ENCODE assay signal across 1 cellular context in the genomic region with DNA sequence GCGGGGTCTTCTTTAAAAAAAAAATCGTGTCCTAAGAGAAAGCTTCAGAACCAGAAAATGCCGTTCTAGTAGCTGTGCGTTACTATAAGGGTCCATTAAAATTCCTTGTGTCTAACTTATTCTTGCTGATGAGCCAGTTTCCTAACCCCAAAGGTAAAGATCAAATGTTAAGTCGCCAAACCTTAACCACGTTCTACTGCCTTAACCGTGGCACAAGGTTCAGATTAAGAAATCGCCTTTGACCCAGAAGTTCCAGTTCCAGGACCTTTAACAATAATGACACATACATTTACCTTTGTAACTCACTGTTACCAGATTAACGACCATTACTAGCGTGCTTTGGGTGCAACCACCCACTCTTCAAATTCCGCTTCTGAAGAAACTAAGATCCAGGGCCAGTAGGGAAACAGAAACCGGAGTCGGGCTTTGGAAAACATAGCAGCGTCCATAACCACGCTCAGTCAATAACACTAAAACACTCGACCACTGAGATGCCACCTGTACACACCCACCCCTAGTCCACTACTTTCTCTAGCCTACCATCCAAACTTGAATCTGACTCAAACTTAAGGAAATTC.
A peak's percentile ranks its signal among the peaks of the same experiment; 100 is the strongest.
TF ChIP-seq lines count a peak whose summit lies in the region.

No MANE protein-coding gene starts in this region.

TF ChIP-seq in HepG2, 621 proteins besides CTCF, POLR2A, EP300 and RAD21 (continued from another document and continues in another):
- TF ChIP-seq, protein P1, sequence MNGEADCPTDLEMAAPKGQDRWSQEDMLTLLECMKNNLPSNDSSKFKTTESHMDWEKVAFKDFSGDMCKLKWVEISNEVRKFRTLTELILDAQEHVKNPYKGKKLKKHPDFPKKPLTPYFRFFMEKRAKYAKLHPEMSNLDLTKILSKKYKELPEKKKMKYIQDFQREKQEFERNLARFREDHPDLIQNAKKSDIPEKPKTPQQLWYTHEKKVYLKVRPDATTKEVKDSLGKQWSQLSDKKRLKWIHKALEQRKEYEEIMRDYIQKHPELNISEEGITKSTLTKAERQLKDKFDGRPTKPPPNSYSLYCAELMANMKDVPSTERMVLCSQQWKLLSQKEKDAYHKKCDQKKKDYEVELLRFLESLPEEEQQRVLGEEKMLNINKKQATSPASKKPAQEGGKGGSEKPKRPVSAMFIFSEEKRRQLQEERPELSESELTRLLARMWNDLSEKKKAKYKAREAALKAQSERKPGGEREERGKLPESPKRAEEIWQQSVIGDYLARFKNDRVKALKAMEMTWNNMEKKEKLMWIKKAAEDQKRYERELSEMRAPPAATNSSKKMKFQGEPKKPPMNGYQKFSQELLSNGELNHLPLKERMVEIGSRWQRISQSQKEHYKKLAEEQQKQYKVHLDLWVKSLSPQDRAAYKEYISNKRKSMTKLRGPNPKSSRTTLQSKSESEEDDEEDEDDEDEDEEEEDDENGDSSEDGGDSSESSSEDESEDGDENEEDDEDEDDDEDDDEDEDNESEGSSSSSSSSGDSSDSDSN (CRISPR knock-in tag; IDR thresholded peaks at IDR 0.05) = no peak
- TF ChIP-seq, protein P2, sequence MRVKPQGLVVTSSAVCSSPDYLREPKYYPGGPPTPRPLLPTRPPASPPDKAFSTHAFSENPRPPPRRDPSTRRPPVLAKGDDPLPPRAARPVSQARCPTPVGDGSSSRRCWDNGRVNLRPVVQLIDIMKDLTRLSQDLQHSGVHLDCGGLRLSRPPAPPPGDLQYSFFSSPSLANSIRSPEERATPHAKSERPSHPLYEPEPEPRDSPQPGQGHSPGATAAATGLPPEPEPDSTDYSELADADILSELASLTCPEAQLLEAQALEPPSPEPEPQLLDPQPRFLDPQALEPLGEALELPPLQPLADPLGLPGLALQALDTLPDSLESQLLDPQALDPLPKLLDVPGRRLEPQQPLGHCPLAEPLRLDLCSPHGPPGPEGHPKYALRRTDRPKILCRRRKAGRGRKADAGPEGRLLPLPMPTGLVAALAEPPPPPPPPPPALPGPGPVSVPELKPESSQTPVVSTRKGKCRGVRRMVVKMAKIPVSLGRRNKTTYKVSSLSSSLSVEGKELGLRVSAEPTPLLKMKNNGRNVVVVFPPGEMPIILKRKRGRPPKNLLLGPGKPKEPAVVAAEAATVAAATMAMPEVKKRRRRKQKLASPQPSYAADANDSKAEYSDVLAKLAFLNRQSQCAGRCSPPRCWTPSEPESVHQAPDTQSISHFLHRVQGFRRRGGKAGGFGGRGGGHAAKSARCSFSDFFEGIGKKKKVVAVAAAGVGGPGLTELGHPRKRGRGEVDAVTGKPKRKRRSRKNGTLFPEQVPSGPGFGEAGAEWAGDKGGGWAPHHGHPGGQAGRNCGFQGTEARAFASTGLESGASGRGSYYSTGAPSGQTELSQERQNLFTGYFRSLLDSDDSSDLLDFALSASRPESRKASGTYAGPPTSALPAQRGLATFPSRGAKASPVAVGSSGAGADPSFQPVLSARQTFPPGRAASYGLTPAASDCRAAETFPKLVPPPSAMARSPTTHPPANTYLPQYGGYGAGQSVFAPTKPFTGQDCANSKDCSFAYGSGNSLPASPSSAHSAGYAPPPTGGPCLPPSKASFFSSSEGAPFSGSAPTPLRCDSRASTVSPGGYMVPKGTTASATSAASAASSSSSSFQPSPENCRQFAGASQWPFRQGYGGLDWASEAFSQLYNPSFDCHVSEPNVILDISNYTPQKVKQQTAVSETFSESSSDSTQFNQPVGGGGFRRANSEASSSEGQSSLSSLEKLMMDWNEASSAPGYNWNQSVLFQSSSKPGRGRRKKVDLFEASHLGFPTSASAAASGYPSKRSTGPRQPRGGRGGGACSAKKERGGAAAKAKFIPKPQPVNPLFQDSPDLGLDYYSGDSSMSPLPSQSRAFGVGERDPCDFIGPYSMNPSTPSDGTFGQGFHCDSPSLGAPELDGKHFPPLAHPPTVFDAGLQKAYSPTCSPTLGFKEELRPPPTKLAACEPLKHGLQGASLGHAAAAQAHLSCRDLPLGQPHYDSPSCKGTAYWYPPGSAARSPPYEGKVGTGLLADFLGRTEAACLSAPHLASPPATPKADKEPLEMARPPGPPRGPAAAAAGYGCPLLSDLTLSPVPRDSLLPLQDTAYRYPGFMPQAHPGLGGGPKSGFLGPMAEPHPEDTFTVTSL (CRISPR knock-in tag; IDR thresholded peaks at IDR 0.05; ENCODE audit: borderline replicate concordance) = 0 out of 2 replicates have a peak, but pooled peaks have one; percentile 26
- TF ChIP-seq TCF7L2 (IDR thresholded peaks at IDR 0.05; ENCODE audit: low read depth, low read length) (no peak), ZFYVE20 (CRISPR knock-in tag; IDR thresholded peaks at IDR 0.05; ENCODE audit: borderline replicate concordance, low read depth) (no peak), NFRKB (IDR thresholded peaks at IDR 0.05) (no peak), MTF2 (CRISPR knock-in tag; IDR thresholded peaks at IDR 0.05; ENCODE audit: borderline replicate concordance) (no peak), ZNF775 (CRISPR knock-in tag; IDR thresholded peaks at IDR 0.05; ENCODE audit: borderline replicate concordance) (0 out of 2 replicates have a peak, but pooled peaks have one; percentile 39), ZNF382 (CRISPR knock-in tag; IDR thresholded peaks at IDR 0.05; ENCODE audit: borderline replicate concordance) (no peak), ZNF235 (CRISPR knock-in tag; IDR thresholded peaks at IDR 0.05; ENCODE audit: borderline replicate concordance) (no peak), FOXM1 (CRISPR knock-in tag; IDR thresholded peaks at IDR 0.05) (no peak), PRPF4 (IDR thresholded peaks at IDR 0.05; ENCODE audit: low read depth, low read length, poor library complexity, severe bottlenecking) (no peak), TP53 (CRISPR knock-in tag; conservative IDR thresholded peaks at IDR 0.05) (0 out of 2 replicates have a peak, but pooled peaks have one; percentile 45), CEBPB (IDR thresholded peaks at IDR 0.05; ENCODE audit: borderline replicate concordance, low read depth, low read length) (peak; percentile 31; the same call in 1 of the 2 replicates), ZNF816 (CRISPR knock-in tag; IDR thresholded peaks at IDR 0.05; ENCODE audit: borderline replicate concordance) (0 out of 2 replicates have a peak, but pooled peaks have one; percentile 20), TSC22D2 (CRISPR knock-in tag; IDR thresholded peaks at IDR 0.05; ENCODE audit: borderline replicate concordance) (no peak), HNF4A (CRISPR knock-in tag; IDR thresholded peaks at IDR 0.05) (peak; percentile 73), NR2F6 (IDR thresholded peaks at IDR 0.05) (peak; percentile 26; the same call in 1 of the 2 replicates), NR2F6 (CRISPR knock-in tag; IDR thresholded peaks at IDR 0.05) (no peak), NFYB (CRISPR knock-in tag; IDR thresholded peaks at IDR 0.05) (no peak)
- TF ChIP-seq, protein P3, sequence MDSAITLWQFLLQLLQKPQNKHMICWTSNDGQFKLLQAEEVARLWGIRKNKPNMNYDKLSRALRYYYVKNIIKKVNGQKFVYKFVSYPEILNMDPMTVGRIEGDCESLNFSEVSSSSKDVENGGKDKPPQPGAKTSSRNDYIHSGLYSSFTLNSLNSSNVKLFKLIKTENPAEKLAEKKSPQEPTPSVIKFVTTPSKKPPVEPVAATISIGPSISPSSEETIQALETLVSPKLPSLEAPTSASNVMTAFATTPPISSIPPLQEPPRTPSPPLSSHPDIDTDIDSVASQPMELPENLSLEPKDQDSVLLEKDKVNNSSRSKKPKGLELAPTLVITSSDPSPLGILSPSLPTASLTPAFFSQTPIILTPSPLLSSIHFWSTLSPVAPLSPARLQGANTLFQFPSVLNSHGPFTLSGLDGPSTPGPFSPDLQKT (CRISPR knock-in tag; IDR thresholded peaks at IDR 0.05; ENCODE audit: borderline replicate concordance) = no peak
- TF ChIP-seq, protein P4, sequence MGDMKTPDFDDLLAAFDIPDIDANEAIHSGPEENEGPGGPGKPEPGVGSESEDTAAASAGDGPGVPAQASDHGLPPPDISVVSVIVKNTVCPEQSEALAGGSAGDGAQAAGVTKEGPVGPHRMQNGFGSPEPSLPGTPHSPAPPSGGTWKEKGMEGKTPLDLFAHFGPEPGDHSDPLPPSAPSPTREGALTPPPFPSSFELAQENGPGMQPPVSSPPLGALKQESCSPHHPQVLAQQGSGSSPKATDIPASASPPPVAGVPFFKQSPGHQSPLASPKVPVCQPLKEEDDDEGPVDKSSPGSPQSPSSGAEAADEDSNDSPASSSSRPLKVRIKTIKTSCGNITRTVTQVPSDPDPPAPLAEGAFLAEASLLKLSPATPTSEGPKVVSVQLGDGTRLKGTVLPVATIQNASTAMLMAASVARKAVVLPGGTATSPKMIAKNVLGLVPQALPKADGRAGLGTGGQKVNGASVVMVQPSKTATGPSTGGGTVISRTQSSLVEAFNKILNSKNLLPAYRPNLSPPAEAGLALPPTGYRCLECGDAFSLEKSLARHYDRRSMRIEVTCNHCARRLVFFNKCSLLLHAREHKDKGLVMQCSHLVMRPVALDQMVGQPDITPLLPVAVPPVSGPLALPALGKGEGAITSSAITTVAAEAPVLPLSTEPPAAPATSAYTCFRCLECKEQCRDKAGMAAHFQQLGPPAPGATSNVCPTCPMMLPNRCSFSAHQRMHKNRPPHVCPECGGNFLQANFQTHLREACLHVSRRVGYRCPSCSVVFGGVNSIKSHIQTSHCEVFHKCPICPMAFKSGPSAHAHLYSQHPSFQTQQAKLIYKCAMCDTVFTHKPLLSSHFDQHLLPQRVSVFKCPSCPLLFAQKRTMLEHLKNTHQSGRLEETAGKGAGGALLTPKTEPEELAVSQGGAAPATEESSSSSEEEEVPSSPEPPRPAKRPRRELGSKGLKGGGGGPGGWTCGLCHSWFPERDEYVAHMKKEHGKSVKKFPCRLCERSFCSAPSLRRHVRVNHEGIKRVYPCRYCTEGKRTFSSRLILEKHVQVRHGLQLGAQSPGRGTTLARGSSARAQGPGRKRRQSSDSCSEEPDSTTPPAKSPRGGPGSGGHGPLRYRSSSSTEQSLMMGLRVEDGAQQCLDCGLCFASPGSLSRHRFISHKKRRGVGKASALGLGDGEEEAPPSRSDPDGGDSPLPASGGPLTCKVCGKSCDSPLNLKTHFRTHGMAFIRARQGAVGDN (CRISPR knock-in tag; IDR thresholded peaks at IDR 0.05) = no peak
- TF ChIP-seq, protein P5, sequence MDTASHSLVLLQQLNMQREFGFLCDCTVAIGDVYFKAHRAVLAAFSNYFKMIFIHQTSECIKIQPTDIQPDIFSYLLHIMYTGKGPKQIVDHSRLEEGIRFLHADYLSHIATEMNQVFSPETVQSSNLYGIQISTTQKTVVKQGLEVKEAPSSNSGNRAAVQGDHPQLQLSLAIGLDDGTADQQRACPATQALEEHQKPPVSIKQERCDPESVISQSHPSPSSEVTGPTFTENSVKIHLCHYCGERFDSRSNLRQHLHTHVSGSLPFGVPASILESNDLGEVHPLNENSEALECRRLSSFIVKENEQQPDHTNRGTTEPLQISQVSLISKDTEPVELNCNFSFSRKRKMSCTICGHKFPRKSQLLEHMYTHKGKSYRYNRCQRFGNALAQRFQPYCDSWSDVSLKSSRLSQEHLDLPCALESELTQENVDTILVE (CRISPR knock-in tag; IDR thresholded peaks at IDR 0.05) = 0 out of 2 replicates have a peak, but pooled peaks have one; percentile 4
- TF ChIP-seq, protein P6, sequence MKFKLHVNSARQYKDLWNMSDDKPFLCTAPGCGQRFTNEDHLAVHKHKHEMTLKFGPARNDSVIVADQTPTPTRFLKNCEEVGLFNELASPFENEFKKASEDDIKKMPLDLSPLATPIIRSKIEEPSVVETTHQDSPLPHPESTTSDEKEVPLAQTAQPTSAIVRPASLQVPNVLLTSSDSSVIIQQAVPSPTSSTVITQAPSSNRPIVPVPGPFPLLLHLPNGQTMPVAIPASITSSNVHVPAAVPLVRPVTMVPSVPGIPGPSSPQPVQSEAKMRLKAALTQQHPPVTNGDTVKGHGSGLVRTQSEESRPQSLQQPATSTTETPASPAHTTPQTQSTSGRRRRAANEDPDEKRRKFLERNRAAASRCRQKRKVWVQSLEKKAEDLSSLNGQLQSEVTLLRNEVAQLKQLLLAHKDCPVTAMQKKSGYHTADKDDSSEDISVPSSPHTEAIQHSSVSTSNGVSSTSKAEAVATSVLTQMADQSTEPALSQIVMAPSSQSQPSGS (CRISPR knock-in tag; IDR thresholded peaks at IDR 0.05) = no peak
- TF ChIP-seq, protein P7, sequence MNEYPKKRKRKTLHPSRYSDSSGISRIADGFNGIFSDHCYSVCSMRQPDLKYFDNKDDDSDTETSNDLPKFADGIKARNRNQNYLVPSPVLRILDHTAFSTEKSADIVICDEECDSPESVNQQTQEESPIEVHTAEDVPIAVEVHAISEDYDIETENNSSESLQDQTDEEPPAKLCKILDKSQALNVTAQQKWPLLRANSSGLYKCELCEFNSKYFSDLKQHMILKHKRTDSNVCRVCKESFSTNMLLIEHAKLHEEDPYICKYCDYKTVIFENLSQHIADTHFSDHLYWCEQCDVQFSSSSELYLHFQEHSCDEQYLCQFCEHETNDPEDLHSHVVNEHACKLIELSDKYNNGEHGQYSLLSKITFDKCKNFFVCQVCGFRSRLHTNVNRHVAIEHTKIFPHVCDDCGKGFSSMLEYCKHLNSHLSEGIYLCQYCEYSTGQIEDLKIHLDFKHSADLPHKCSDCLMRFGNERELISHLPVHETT (CRISPR knock-in tag; conservative IDR thresholded peaks at IDR 0.05) = no peak
- TF ChIP-seq, protein P8, sequence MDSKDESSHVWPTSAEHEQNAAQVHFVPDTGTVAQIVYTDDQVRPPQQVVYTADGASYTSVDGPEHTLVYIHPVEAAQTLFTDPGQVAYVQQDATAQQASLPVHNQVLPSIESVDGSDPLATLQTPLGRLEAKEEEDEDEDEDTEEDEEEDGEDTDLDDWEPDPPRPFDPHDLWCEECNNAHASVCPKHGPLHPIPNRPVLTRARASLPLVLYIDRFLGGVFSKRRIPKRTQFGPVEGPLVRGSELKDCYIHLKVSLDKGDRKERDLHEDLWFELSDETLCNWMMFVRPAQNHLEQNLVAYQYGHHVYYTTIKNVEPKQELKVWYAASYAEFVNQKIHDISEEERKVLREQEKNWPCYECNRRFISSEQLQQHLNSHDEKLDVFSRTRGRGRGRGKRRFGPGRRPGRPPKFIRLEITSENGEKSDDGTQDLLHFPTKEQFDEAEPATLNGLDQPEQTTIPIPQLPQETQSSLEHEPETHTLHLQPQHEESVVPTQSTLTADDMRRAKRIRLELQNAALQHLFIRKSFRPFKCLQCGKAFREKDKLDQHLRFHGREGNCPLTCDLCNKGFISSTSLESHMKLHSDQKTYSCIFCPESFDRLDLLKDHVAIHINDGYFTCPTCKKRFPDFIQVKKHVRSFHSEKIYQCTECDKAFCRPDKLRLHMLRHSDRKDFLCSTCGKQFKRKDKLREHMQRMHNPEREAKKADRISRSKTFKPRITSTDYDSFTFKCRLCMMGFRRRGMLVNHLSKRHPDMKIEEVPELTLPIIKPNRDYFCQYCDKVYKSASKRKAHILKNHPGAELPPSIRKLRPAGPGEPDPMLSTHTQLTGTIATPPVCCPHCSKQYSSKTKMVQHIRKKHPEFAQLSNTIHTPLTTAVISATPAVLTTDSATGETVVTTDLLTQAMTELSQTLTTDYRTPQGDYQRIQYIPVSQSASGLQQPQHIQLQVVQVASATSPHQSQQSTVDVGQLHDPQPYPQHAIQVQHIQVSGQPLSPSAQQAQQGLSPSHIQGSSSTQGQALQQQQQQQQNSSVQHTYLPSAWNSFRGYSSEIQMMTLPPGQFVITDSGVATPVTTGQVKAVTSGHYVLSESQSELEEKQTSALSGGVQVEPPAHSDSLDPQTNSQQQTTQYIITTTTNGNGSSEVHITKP (CRISPR knock-in tag; IDR thresholded peaks at IDR 0.05; ENCODE audit: low read depth) = no peak
- TF ChIP-seq, protein P9, sequence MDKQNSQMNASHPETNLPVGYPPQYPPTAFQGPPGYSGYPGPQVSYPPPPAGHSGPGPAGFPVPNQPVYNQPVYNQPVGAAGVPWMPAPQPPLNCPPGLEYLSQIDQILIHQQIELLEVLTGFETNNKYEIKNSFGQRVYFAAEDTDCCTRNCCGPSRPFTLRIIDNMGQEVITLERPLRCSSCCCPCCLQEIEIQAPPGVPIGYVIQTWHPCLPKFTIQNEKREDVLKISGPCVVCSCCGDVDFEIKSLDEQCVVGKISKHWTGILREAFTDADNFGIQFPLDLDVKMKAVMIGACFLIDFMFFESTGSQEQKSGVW (CRISPR knock-in tag; IDR thresholded peaks at IDR 0.05; ENCODE audit: borderline replicate concordance) = no peak
